22 cellular contexts compared by ENCODE assay signal in genomic region chr6:169648617-169649016, GRCh38. TPM values are rescaled to one million over a fixed set of nuclear protein-coding genes. Genes with fewer than 3 reads are reported as not detected.
DNase-seq lines count a peak whose midpoint lies in the region; ATAC-seq and TF ChIP-seq lines count a peak whose summit lies in the region.
"Had no signal": no experiment of that assay in that cellular context is flagged by ENCODE, and none has a peak within 500 bp of the region (broad histone marks: within the 10 kb centered on the region; RNA-seq: fewer than 3 reads in every experiment).

No MANE protein-coding gene starts in this region.

- ATAC-seq in lower lobe of right lung = no peak
- ATAC-seq: CD8-positive, alpha-beta T cell; GM12878; HCT116 had no signal

- no peak overlapping the region for H3K4me3 Mint-ChIP-seq in type B pancreatic cell
- H3K4me3 Mint-ChIP-seq: B cell; CD4-positive, CD25-positive, alpha-beta regulatory T cell; CD8-positive, alpha-beta T cell had no signal

- intact Hi-C loops in lower lobe of right lung (cut with DNase I) = no loop called here
- intact Hi-C loops in posterior vena cava (cut with DNase I) = loop anchor here (10.0 kb wide), 2 partner anchors 694 to 754 kb away; no protein-coding TSS in a partner anchor

- H3K27ac Mint-ChIP-seq in type B pancreatic cell = no peak overlapping the region
- H3K27ac Mint-ChIP-seq: B cell; CD8-positive, alpha-beta T cell had no signal

- H3K36me3 Mint-ChIP-seq in type B pancreatic cell = peaks cover 4% of the 10 kb centered on the region
- H3K36me3 Mint-ChIP-seq: CD4-positive, CD25-positive, alpha-beta regulatory T cell had no signal

- H3K27ac ChIP-seq in lower lobe of right lung = no peak overlapping the region
- H3K27ac ChIP-seq: 22Rv1, BLaER1, C4-2B, GM23248 had no signal

- H3K4me1 Mint-ChIP-seq in type B pancreatic cell (ENCODE audit: unreplicated experiment) = no peaks in the 10 kb centered on the region
- H3K4me1 Mint-ChIP-seq: B cell had no signal

- H3K36me3 ChIP-seq in lower lobe of right lung = peaks cover 4% of the 10 kb centered on the region

- no peak overlapping the region for H3K4me3 ChIP-seq in lower lobe of right lung
- H3K4me3 ChIP-seq: BLaER1, GM12878, GM23248 had no signal

- H3K9me3 Mint-ChIP-seq in type B pancreatic cell = no peaks in the 10 kb centered on the region
- H3K9me3 Mint-ChIP-seq: CD8-positive, alpha-beta T cell had no signal

- H3K9me3 ChIP-seq in lower lobe of right lung = no peaks in the 10 kb centered on the region
- H3K9me3 ChIP-seq: BLaER1, Caco-2 had no signal

- no peaks in the 10 kb centered on the region for H3K27me3 ChIP-seq in lower lobe of right lung (ENCODE audit: low read depth)
- H3K27me3 ChIP-seq: BLaER1 had no signal

- peak; percentile 15 for DNase-seq in activated CD8-positive, alpha-beta memory T cell treated with anti-CD3 and anti-CD28 coated beads for 24 hours
- no peak for DNase-seq in activated CD8-positive, alpha-beta memory T cell treated with anti-CD3 and anti-CD28 coated beads, Interleukin-2, amount 50 U/mL, for 48 hours
- peak; percentile 32 for DNase-seq in lower lobe of right lung
- DNase-seq in posterior vena cava (ENCODE audit: low spot score) = peak; percentile 48
- peak; percentile 27 for DNase-seq in type B pancreatic cell (ENCODE audit: extremely low spot score, unreplicated experiment)
- DNase-seq in NCI-H2081 (lab: John Stamatoyannopoulos, UW) = no peak
- DNase-seq in activated CD4-positive, alpha-beta T cell treated with anti-CD3 and anti-CD28 coated beads, Interleukin-2, amount 50 U/mL, for 1 hour = no peak
- DNase-seq in NCI-H1048 (lab: John Stamatoyannopoulos, UW) = no peak
- DNase-seq: Caco-2; CD4-positive, CD25-positive, alpha-beta regulatory T cell; CD8-positive, alpha-beta T cell; DMS79; EL; GDM1; GM23248; H7 had no signal

- TF ChIP-seq CTCF in lower lobe of right lung (IDR thresholded peaks at IDR 0.05) (no peak), type B pancreatic cell (conservative IDR thresholded peaks at IDR 0.05) (no peak)

- H3K27me3 Mint-ChIP-seq in type B pancreatic cell = no peaks in the 10 kb centered on the region
- H3K27me3 Mint-ChIP-seq: B cell; CD4-positive, CD25-positive, alpha-beta regulatory T cell had no signal

- no peaks in the 10 kb centered on the region for H3K4me1 ChIP-seq in lower lobe of right lung
- H3K4me1 ChIP-seq: BLaER1, Caco-2 had no signal

RNA-seq across cellular contexts. Expression of gene WDR27, which starts 53.2 kb away (rescaled TPM):
- 38.0 TPM for total RNA-seq in lower lobe of right lung
- 10 to 100 TPM; 17.1 to 20.9 TPM for total RNA-seq in posterior vena cava
- 61.2 and 112 TPM in 2 replicates for total RNA-seq in type B pancreatic cell (ENCODE audit: low replicate concordance)

RNA-seq across cellular contexts. Expression of gene C6orf120, which starts 53.3 kb away (rescaled TPM):
- total RNA-seq in lower lobe of right lung (22.2 TPM), posterior vena cava (10 to 100 TPM; 24.6 to 25.5 TPM), type B pancreatic cell (ENCODE audit: low replicate concordance) (30.4 and 30.8 TPM in 2 replicates)

Comparison
In these comparisons a context has a peak if more than half of its experiments do, and no peak if none do; other contexts are left out.
1. DNase-seq: peak in activated CD8-positive, alpha-beta memory T cell treated with anti-CD3 and anti-CD28 coated beads for 24 hours (single experiment), lower lobe of right lung (single experiment), posterior vena cava (single experiment) and type B pancreatic cell (single experiment); none in activated CD8-positive, alpha-beta memory T cell treated with anti-CD3 and anti-CD28 coated beads, Interleukin-2, amount 50 U/mL, for 48 hours (single experiment), NCI-H2081 (0 of 2), activated CD4-positive, alpha-beta T cell treated with anti-CD3 and anti-CD28 coated beads, Interleukin-2, amount 50 U/mL, for 1 hour (single experiment) and NCI-H1048 (single experiment).